In genomic region chr12:2003676-2004112, GRCh38 we compare ENCODE assay signal across 8 cellular contexts. TPM values are rescaled to one million over a fixed set of nuclear protein-coding genes. Genes with fewer than 3 reads are reported as not detected.
DNase-seq lines count a peak whose midpoint lies in the region; ATAC-seq and TF ChIP-seq lines count a peak whose summit lies in the region.

No MANE protein-coding gene starts in this region.

- peak overlapping the region; percentile 78 for H3K4me2 ChIP-seq in Karpas-422 (ENCODE audit: low read depth, low read length, poor library complexity, severe bottlenecking)

- H3K9me3 ChIP-seq in Karpas-422 (ENCODE audit: low read length) (no peaks in the 10 kb centered on the region), breast epithelium (no peaks in the 10 kb centered on the region), suprapubic skin (no peaks in the 10 kb centered on the region)

- ATAC-seq in GM19455 (IDR thresholded peaks at IDR 0.05; ENCODE audit: unreplicated experiment) (peak; percentile 7), left colon (peak; percentile 48)

- no peaks in the 10 kb centered on the region for H3K36me3 ChIP-seq in Karpas-422 (ENCODE audit: insufficient read depth, low read length)
- no peaks in the 10 kb centered on the region for H3K36me3 ChIP-seq in breast epithelium
- no peaks in the 10 kb centered on the region for H3K36me3 ChIP-seq in suprapubic skin

- TF ChIP-seq POLR2A in breast epithelium (IDR thresholded peaks at IDR 0.05) (no peak), suprapubic skin (IDR thresholded peaks at IDR 0.05) (no peak)

- peak overlapping the region; percentile 67; the same call in 1 of the 2 replicates for H2AFZ ChIP-seq in Karpas-422 (ENCODE audit: low read length)

- H4K20me1 ChIP-seq in Karpas-422 (ENCODE audit: insufficient read depth, low read depth, low read length): no peaks in the 10 kb centered on the region

- intact Hi-C loops in breast epithelium (cut with DNase I; ENCODE audit: low total_unique reads) (no loop called here), left colon (cut with DNase I, micrococcal nuclease) (no loop called here)

- H3K79me2 ChIP-seq in Karpas-422 (ENCODE audit: low read length): peaks cover 48% of the 10 kb centered on the region

- H3K9ac ChIP-seq in Karpas-422 (ENCODE audit: low read length): peak overlapping the region; percentile 95

- no peak for DNase-seq in Karpas-422
- no peak for DNase-seq in breast epithelium (ENCODE audit: low spot score in 2 of 2)
- DNase-seq in left colon: no peak
- DNase-seq in suprapubic skin (ENCODE audit: low spot score in 2 of 2): no peak
- no peak for DNase-seq in SW 1271 (lab: John Stamatoyannopoulos, UW)
- DNase-seq in amniotic stem cell (lab: John Stamatoyannopoulos, UW): no peak

- H3K4me3 ChIP-seq in Karpas-422 (ENCODE audit: low read length): peak overlapping the region; percentile 83
- H3K4me3 ChIP-seq in breast epithelium: peak overlapping the region; percentile 95 to 96 (median 96)
- peak overlapping the region; percentile 87 for H3K4me3 ChIP-seq in suprapubic skin

- peaks cover 17% of the 10 kb centered on the region for H3K4me1 ChIP-seq in Karpas-422 (ENCODE audit: low read length)
- peaks cover 4 to 12% of the 10 kb centered on the region in 2 donors for H3K4me1 ChIP-seq in breast epithelium
- peaks cover 23% of the 10 kb centered on the region for H3K4me1 ChIP-seq in suprapubic skin

- TF ChIP-seq EP300 in suprapubic skin (IDR thresholded peaks at IDR 0.05): no peak

- no peaks in the 10 kb centered on the region for H3K9me2 ChIP-seq in Karpas-422 (replicated peaks; ENCODE audit: insufficient read depth, low read length)

- under 1% methylated on average over 13 of the region's 13 CpGs for WGBS in suprapubic skin

- H3K27ac ChIP-seq in C4-2B (peak overlapping the region; percentile 94), Karpas-422 (ENCODE audit: low read length) (peak overlapping the region; percentile 71), breast epithelium (peak overlapping the region; percentile 93 to 96), suprapubic skin (peak overlapping the region; percentile 94)

- H3K27me3 ChIP-seq in Karpas-422 (ENCODE audit: low read length) (no peaks in the 10 kb centered on the region), breast epithelium (no peaks in the 10 kb centered on the region), suprapubic skin (no peaks in the 10 kb centered on the region)

- no peak for TF ChIP-seq CTCF in C4-2B (conservative IDR thresholded peaks at IDR 0.05)
- TF ChIP-seq CTCF in breast epithelium (IDR thresholded peaks at IDR 0.05): no peak
- TF ChIP-seq CTCF in suprapubic skin (IDR thresholded peaks at IDR 0.05): no peak

RNA-seq across cellular contexts. Expression of gene DCP1B, which starts 0.6 kb away (rescaled TPM):
- 18.4 and 30.8 TPM in 2 replicates for total RNA-seq in Karpas-422 (2014; rRNA removed; shearing (Covaris generic); ENCODE audit: low replicate concordance)
- total RNA-seq in breast epithelium (10 to 100 TPM; 12.2 to 20.8 (median 18.0) TPM), left colon (10 to 100 TPM in 1 of 2 donors, 1 to 10 TPM in 1; 7.9 to 10.9 TPM), suprapubic skin (10 to 100 TPM; 11.5 to 19.5 (median 13.3) TPM)

RNA-seq across cellular contexts. Expression of gene CACNA1C, which starts 49.1 kb away (rescaled TPM):
- total RNA-seq in Karpas-422 (2014; rRNA removed; shearing (Covaris generic); ENCODE audit: low replicate concordance): 0.11 TPM in 1 of 2 replicates, not detected in the other
- total RNA-seq in breast epithelium: 10 to 100 TPM in 1 of 3 donors, 1 to 10 TPM in 2; 2.6 to 11.8 (median 9.5) TPM
- total RNA-seq in left colon: 10 to 100 TPM in 1 of 2 donors, 1 to 10 TPM in 1; 4.4 to 10.1 TPM
- total RNA-seq in suprapubic skin: 1 to 10 TPM; 1.4 to 3.7 (median 2.2) TPM
